Comparison of ENCODE assay signal across 7 cellular contexts in genomic region chr1:16145988-16146887, GRCh38. TPM values are rescaled to one million over a fixed set of nuclear protein-coding genes. Genes with fewer than 3 reads are reported as not detected.
A peak's percentile ranks its signal among the peaks of the same experiment; 100 is the strongest.
DNase-seq lines count a peak whose midpoint lies in the region; ATAC-seq, FAIRE-seq and TF ChIP-seq lines count a peak whose summit lies in the region.

No MANE protein-coding gene starts in this region.

- no peaks in the 10 kb centered on the region; the same call in 2 of the 3 replicates for H3K79me2 ChIP-seq in K562 (ENCODE audit: control insufficient read depth, insufficient read depth, low read length)

- peak overlapping the region; percentile 82 for H3K4me2 ChIP-seq in K562 (ENCODE audit: insufficient read depth, low read length)

- DNase-seq in K562 (ENCODE audit: extremely low read depth in 1 of 4, low spot score in 3 of 4): peak; percentile 98
- peak; percentile 92 for DNase-seq in iPS-NIHi7 (ENCODE audit: extremely low spot score)
- peak; percentile 65 for DNase-seq in stromal cell of bone marrow (ENCODE audit: low read depth)
- no peak for DNase-seq in NCI-H2107 (lab: John Stamatoyannopoulos, UW)
- DNase-seq in NCI-H187 treated with DMSO at 0.1 percent for 48 hours (lab: John Stamatoyannopoulos, UW): no peak
- DNase-seq in NCI-H446 (lab: John Stamatoyannopoulos, UW): no peak

- peaks cover 45% of the 10 kb centered on the region for H3K4me1 ChIP-seq in HUES48 (ENCODE audit: control insufficient read depth, insufficient read depth, low read length)
- H3K4me1 ChIP-seq in K562 (replicated peaks in 1 of 2; ENCODE audit: control insufficient read depth in 2 of 2, insufficient read depth in 2 of 2, low read length in 2 of 2): peaks cover 62 to 73% of the 10 kb centered on the region in 2 experiments

- intact Hi-C loops in K562 (cut with micrococcal nuclease): no loop called here

- H3K9me1 ChIP-seq in K562 (ENCODE audit: control insufficient read depth, insufficient read depth, low read length): peaks cover 4% of the 10 kb centered on the region

- no peak for TF ChIP-seq CTCF in K562 (IDR thresholded peaks at IDR 0.05 in 2 of 3, conservative IDR thresholded peaks at IDR 0.05 in 1 of 3; ENCODE audit: insufficient read depth in 2 of 3, low read depth in 1 of 3, low read length in 3 of 3)

- ATAC-seq in K562: peak; percentile 78

- FAIRE-seq in K562 (lab: Jason Lieb, UNC): peak; percentile 90

- H3K27me3 ChIP-seq in HUES48 (ENCODE audit: control insufficient read depth, insufficient read depth, low read length) (no peaks in the 10 kb centered on the region), K562 (ENCODE audit: control insufficient read depth in 2 of 2, insufficient read depth in 2 of 2, low read length in 2 of 2) (no peaks in the 10 kb centered on the region)

- in situ Hi-C loops in K562 (cut with MboI): no loop called here

- peaks cover 56% of the 10 kb centered on the region for H3K36me3 ChIP-seq in HUES48 (ENCODE audit: control insufficient read depth, insufficient read depth, low read length)
- H3K36me3 ChIP-seq in K562 (ENCODE audit: control insufficient read depth, insufficient read depth, low read length): no peaks in the 10 kb centered on the region

- H3K4me3 ChIP-seq in HUES48 (ENCODE audit: low read depth, low read length) (peak overlapping the region; percentile 35), K562 (peak overlapping the region; percentile 23)

- WGBS in K562 (ENCODE audit: insufficient coverage, low coverage, missing lambda C conversion rate): 1% methylated on average over 35 of the region's 35 CpGs

- H3K27ac ChIP-seq in HUES48 (ENCODE audit: low read depth, low read length) (peak overlapping the region; percentile 93), K562 (ENCODE audit: extremely low read depth, low read depth, low read length) (peak overlapping the region; percentile 93)

- TF ChIP-seq POLR2A in K562 (conservative IDR thresholded peaks at IDR 0.05): peak; percentile 80

- CTCF ChIA-PET in K562 (lab: Yijun Ruan, JAX; ENCODE audit: low intra/inter-chr PET ratio): interaction anchor here (0.6 kb wide), 1 partner anchor 64 kb away, joined by 3 read pairs; no protein-coding TSS in a partner anchor

- H4K20me1 ChIP-seq in K562 (replicated peaks; ENCODE audit: control insufficient read depth, insufficient read depth, low read length): peaks cover 5% of the 10 kb centered on the region; the same call in 1 of the 2 replicates

- H3K9ac ChIP-seq in HUES48 (ENCODE audit: low read depth, low read length): peak overlapping the region; percentile 50
- peak overlapping the region; percentile 78 to 89 for H3K9ac ChIP-seq in K562 (ENCODE audit: insufficient read depth in 1 of 2, low read depth in 2 of 2, low read length in 2 of 2)

- POLR2A ChIA-PET in K562 (lab: Yijun Ruan, JAX): interaction anchor here (0.6 to 5.1 kb wide), 7 partner anchors 9 to 94 kb away, joined by 3 to 38 read pairs (median 4); no protein-coding TSS in a partner anchor

- peak; percentile 96 for TF ChIP-seq EP300 in K562 (IDR thresholded peaks at IDR 0.05; ENCODE audit: low read length)

- TSS peak; percentile 96 for BruUV-seq in K562 (replicated peaks; lab: Mats Ljungman, UMichigan)

- H2AFZ ChIP-seq in K562 (ENCODE audit: low read depth, low read length): peak overlapping the region; percentile 85

- H3K9me3 ChIP-seq in HUES48 (ENCODE audit: control insufficient read depth, insufficient read depth, low read length): no peaks in the 10 kb centered on the region
- no peaks in the 10 kb centered on the region for H3K9me3 ChIP-seq in K562 (replicated peaks; ENCODE audit: control insufficient read depth, insufficient read depth, low read depth, low read length)

- TF ChIP-seq RAD21 in K562 (CRISPR knock-in tag; conservative IDR thresholded peaks at IDR 0.05 in 1 of 2, IDR thresholded peaks at IDR 0.05 in 1 of 2): peak in 1 of 2 experiments; percentile 21; a peak in 2 of 4 replicates

TF ChIP-seq in K562, 482 proteins besides CTCF, POLR2A, EP300 and RAD21 (continues in another document):
- TF ChIP-seq JUN (IDR thresholded peaks at IDR 0.05; ENCODE audit: borderline replicate concordance, low read depth, low read length) (peak; percentile 98), JUN (CRISPR knock-in tag; IDR thresholded peaks at IDR 0.05; ENCODE audit: borderline replicate concordance) (peak; percentile 75; the same call in 1 of the 2 replicates), ZNF655 (CRISPR knock-in tag; IDR thresholded peaks at IDR 0.05) (no peak), ZNF830 (CRISPR knock-in tag; IDR thresholded peaks at IDR 0.05) (no peak; the same call in 1 of the 2 replicates), ZNF274 (IDR thresholded peaks at IDR 0.05; ENCODE audit: borderline replicate concordance, low read depth, low read length) (no peak), CTCFL (IDR thresholded peaks at IDR 0.05; ENCODE audit: borderline replicate concordance, insufficient read depth, low read depth, low read length, poor library complexity, severe bottlenecking) (peak; percentile 2), SMAD3 (CRISPR knock-in tag; conservative IDR thresholded peaks at IDR 0.05) (no peak), ZNF384 (IDR thresholded peaks at IDR 0.05; ENCODE audit: low read depth, low read length) (no peak), OTX1 (CRISPR knock-in tag; IDR thresholded peaks at IDR 0.05) (no peak), MTA2 (IDR thresholded peaks at IDR 0.05; ENCODE audit: low read depth) (peak; percentile 54), SETDB1 (IDR thresholded peaks at IDR 0.05; ENCODE audit: low read length) (no peak), ZKSCAN8 (CRISPR knock-in tag; IDR thresholded peaks at IDR 0.05) (no peak), MEIS2 (IDR thresholded peaks at IDR 0.05; ENCODE audit: partially characterized antibody) (peak; percentile 75), FOSL1 (tag; conservative IDR thresholded peaks at IDR 0.05) (0 out of 2 replicates have a peak, but pooled peaks have one; percentile 4)
- TF ChIP-seq, protein P1, sequence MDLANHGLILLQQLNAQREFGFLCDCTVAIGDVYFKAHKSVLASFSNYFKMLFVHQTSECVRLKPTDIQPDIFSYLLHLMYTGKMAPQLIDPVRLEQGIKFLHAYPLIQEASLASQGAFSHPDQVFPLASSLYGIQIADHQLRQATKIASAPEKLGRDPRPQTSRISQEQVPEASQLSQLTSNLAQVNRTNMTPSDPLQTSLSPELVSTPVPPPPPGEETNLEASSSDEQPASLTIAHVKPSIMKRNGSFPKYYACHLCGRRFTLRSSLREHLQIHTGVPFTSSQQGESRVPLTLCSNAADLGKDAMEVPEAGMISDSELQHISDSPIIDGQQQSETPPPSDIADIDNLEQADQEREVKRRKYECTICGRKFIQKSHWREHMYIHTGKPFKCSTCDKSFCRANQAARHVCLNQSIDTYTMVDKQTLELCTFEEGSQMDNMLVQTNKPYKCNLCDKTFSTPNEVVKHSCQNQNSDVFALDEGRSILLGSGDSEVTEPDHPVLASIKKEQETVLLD (IDR thresholded peaks at IDR 0.05): peak; percentile 65; the same call in 1 of the 2 replicates

RNA-seq across cellular contexts. Expression of gene EPHA2, which starts 9.6 kb away (rescaled TPM):
- 0.55 and 1.5 TPM in 2 replicates for total RNA-seq in K562 (2011; cell fraction: chromatin; rRNA removed; ENCODE audit: low replicate concordance)
- total RNA-seq in K562 (2011; cell fraction: nucleolus; rRNA removed): 0.79 and 1.2 TPM in 2 replicates
- total RNA-seq in K562 (2011; cell fraction: nucleoplasm; rRNA removed): 0.15 and 0.23 TPM in 2 replicates
- not detected in 2 replicates for total RNA-seq in K562 (2014; rRNA removed)
- total RNA-seq in K562 (2014; rRNA removed; fragmentation: Illumina TruSeq; extraction: Trizol): 0.04 and 0.06 TPM in 2 replicates
- total RNA-seq in K562 (2015; rRNA removed; fragmentation: Illumina TruSeq; extraction: Trizol): not detected in 2 replicates
- total RNA-seq in K562 (2021): 0.36 and 0.40 TPM in 2 replicates
- 0.16 and 0.17 TPM in 2 replicates for polyA plus RNA-seq in K562 (2011; rRNA removed)
- polyA plus RNA-seq in K562 (2011; cell fraction: cytosol; rRNA removed): 0.09 and 0.70 TPM in 2 replicates
- polyA plus RNA-seq in K562 (2011; cell fraction: nucleus; rRNA removed): 0.24 and 0.92 TPM in 2 replicates
- 0.07 and 0.09 TPM in 2 replicates for polyA plus RNA-seq in K562 (2012)
- polyA plus RNA-seq in K562 (2014; fragmentation: Illumina TruSeq; extraction: Trizol): 0.07 and 0.12 TPM in 2 replicates
- polyA plus RNA-seq in K562 (2014; fragmentation: Nextera tagmentation; extraction: Ambion mirVana): not detected
- polyA plus RNA-seq in K562 (2014; rRNA removed): 0.05 TPM in 2 replicates
- 0.15 and 0.28 TPM in 2 replicates for polyA minus RNA-seq in K562 (2011; rRNA and poly(A)+ RNA removed)
- polyA minus RNA-seq in K562 (2011; cell fraction: cytosol; rRNA and poly(A)+ RNA removed): 1.7 and 2.2 TPM in 2 replicates
- 0.33 and 0.81 TPM in 2 replicates for polyA minus RNA-seq in K562 (2011; cell fraction: nucleus; rRNA and poly(A)+ RNA removed)

Comparison
In these comparisons a context has a peak if more than half of its experiments do, and no peak if none do; other contexts are left out.
1. DNase-seq: peak in K562 (4 of 4), iPS-NIHi7 (single experiment) and stromal cell of bone marrow (single experiment); none in NCI-H2107 (single experiment), NCI-H187 treated with DMSO at 0.1 percent for 48 hours (single experiment) and NCI-H446 (0 of 2).